In the genomic region with DNA sequence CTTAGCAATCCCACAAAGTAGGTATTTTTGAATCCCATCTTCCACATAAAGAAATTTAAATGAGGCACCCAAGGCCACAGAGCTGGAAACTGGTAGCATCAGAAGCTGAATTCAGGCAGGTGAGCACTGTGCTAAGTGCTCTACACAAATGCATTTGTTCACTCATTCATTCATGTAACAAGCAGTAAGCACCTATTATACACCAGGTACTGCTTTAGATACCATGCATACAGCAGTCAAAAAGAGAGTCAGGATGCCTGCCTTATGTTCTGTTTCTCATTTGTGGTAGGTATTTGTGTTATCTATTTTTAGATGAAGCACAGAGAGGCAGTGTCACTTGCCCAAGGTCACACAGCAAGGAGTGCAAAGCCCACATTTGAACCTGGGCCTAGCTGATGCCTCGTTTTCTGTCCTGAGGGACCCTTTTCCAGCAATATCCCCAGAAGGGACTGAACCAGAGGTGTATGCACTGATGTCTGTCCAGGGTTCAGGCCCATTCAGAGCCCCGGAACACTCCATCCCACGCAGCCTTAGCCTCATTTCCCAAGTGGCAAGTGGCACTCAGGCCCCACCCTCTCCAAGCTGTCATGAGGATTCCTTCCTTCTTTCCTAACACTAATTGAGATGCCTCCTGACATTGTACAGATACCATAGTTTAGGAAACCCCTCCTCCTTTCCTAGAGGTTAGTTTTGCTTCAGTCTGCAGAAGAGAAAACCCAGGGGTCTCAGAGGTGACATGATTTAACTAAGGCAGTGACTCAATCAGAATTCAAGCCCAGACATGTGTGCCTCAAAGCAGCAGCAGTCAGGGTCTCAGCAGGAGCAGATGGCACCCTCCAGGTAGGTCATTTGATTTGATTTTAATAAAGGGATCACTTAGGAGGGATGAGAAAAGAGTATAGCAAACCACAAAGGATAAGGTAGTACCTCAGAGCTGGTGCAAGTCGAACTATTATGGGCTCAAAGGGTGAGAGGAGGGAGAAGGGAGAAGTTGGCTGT, we compare ENCODE assay signal across 2 cellular contexts.
TF ChIP-seq lines count a peak whose summit lies in the region.

No MANE protein-coding gene starts in this region.

TF ChIP-seq in HEK293, 187 proteins besides CTCF, POLR2A, EP300 and RAD21:
- TF ChIP-seq ZNF560 (tag by site-specific recombination; IDR thresholded peaks at IDR 0.05; ENCODE audit: borderline replicate concordance) (no peak), REPIN1 (tag by site-specific recombination; IDR thresholded peaks at IDR 0.05; ENCODE audit: low read depth) (no peak), ZNF146 (tag by site-specific recombination; IDR thresholded peaks at IDR 0.05) (no peak), ZNF223 (tag by site-specific recombination; IDR thresholded peaks at IDR 0.05) (no peak), ZNF677 (tag by site-specific recombination; IDR thresholded peaks at IDR 0.05) (no peak), ZNF302 (tag by site-specific recombination; IDR thresholded peaks at IDR 0.05; ENCODE audit: low read depth) (no peak), ZNF24 (tag by site-specific recombination; IDR thresholded peaks at IDR 0.05) (0 out of 2 replicates have a peak, but pooled peaks have one; percentile 49), KLF9 (tag by site-specific recombination; IDR thresholded peaks at IDR 0.05; ENCODE audit: low read depth) (no peak), ZBTB21 (tag by site-specific recombination; IDR thresholded peaks at IDR 0.05) (no peak), ZNF354C (tag by site-specific recombination; IDR thresholded peaks at IDR 0.05; ENCODE audit: borderline replicate concordance, low read depth) (no peak), ZIC2 (tag by site-specific recombination; IDR thresholded peaks at IDR 0.05) (peak; percentile 72), ZNF48 (tag by site-specific recombination; IDR thresholded peaks at IDR 0.05) (no peak)
- TF ChIP-seq, protein P1, sequence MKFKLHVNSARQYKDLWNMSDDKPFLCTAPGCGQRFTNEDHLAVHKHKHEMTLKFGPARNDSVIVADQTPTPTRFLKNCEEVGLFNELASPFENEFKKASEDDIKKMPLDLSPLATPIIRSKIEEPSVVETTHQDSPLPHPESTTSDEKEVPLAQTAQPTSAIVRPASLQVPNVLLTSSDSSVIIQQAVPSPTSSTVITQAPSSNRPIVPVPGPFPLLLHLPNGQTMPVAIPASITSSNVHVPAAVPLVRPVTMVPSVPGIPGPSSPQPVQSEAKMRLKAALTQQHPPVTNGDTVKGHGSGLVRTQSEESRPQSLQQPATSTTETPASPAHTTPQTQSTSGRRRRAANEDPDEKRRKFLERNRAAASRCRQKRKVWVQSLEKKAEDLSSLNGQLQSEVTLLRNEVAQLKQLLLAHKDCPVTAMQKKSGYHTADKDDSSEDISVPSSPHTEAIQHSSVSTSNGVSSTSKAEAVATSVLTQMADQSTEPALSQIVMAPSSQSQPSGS (tag by site-specific recombination; IDR thresholded peaks at IDR 0.05; ENCODE audit: low read depth): no peak
- TF ChIP-seq, protein P2, sequence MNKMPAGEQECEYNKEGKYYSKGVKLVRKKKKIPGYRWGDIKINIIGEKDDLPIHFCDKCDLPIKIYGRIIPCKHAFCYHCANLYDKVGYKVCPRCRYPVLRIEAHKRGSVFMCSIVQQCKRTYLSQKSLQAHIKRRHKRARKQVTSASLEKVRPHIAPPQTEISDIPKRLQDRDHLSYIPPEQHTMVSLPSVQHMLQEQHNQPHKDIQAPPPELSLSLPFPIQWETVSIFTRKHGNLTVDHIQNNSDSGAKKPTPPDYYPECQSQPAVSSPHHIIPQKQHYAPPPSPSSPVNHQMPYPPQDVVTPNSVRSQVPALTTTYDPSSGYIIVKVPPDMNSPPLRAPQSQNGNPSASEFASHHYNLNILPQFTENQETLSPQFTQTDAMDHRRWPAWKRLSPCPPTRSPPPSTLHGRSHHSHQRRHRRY (tag by site-specific recombination; IDR thresholded peaks at IDR 0.05): no peak

TF ChIP-seq in GM12878, 131 proteins besides CTCF, POLR2A, EP300 and RAD21:
- TF ChIP-seq, protein P3, sequence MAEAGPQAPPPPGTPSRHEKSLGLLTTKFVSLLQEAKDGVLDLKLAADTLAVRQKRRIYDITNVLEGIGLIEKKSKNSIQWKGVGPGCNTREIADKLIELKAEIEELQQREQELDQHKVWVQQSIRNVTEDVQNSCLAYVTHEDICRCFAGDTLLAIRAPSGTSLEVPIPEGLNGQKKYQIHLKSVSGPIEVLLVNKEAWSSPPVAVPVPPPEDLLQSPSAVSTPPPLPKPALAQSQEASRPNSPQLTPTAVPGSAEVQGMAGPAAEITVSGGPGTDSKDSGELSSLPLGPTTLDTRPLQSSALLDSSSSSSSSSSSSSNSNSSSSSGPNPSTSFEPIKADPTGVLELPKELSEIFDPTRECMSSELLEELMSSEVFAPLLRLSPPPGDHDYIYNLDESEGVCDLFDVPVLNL (IDR thresholded peaks at IDR 0.05; ENCODE audit: low read depth, low read length): no peak
- peak; percentile 77 for TF ChIP-seq ZNF24 (IDR thresholded peaks at IDR 0.05)
